1 cellular context compared by ENCODE assay signal in genomic region chr11:12803086-12803826, GRCh38.
TF ChIP-seq lines count a peak whose summit lies in the region.

No MANE protein-coding gene starts in this region.

TF ChIP-seq in WTC11, 78 proteins besides CTCF, POLR2A, EP300 and RAD21 (continued from another document):
- no peak for TF ChIP-seq MLX (CRISPR knock-in tag; IDR thresholded peaks at IDR 0.05)
- TF ChIP-seq E2F4 (CRISPR knock-in tag; IDR thresholded peaks at IDR 0.05; ENCODE audit: borderline replicate concordance, low read depth), result no peak
- TF ChIP-seq KAT7 (CRISPR knock-in tag; IDR thresholded peaks at IDR 0.05; ENCODE audit: borderline replicate concordance), result no peak
- no peak for TF ChIP-seq ZNF138 (CRISPR knock-in tag; conservative IDR thresholded peaks at IDR 0.05)
- TF ChIP-seq FOXP4 (CRISPR knock-in tag; IDR thresholded peaks at IDR 0.05), result no peak
